8 cellular contexts compared by ENCODE assay signal in genomic region chr7:106064836-106065559, GRCh38. TPM values are rescaled to one million over a fixed set of nuclear protein-coding genes. Genes with fewer than 3 reads are reported as not detected.
DNase-seq lines count a peak whose midpoint lies in the region; ATAC-seq and TF ChIP-seq lines count a peak whose summit lies in the region.

No MANE protein-coding gene starts in this region.

- H3K4me3 Mint-ChIP-seq in T-helper 2 cell treated with Interferon-gamma antibody and Interleukin-4, amounts not matched to agents 5 μg/mL and 100 μg/mL, for 36 hours = no peak overlapping the region

- H3K9me3 ChIP-seq in adrenal gland (replicated peaks in 1 of 3) = no peaks in the 10 kb centered on the region
- no peaks in the 10 kb centered on the region for H3K9me3 ChIP-seq in left ventricle myocardium inferior (replicated peaks)

- peaks cover 37% of the 10 kb centered on the region for H3K4me1 Mint-ChIP-seq in T-helper 2 cell treated with Interferon-gamma antibody and Interleukin-4, amounts not matched to agents 5 μg/mL and 100 μg/mL, for 36 hours (ENCODE audit: low read depth)

- no peak overlapping the region for H3K27ac Mint-ChIP-seq in T-helper 2 cell treated with Interferon-gamma antibody and Interleukin-4, amounts not matched to agents 5 μg/mL and 100 μg/mL, for 36 hours

- no peaks in the 10 kb centered on the region for H3K36me3 ChIP-seq in adrenal gland (replicated peaks in 1 of 2)
- H3K36me3 ChIP-seq in left ventricle myocardium inferior = no peaks in the 10 kb centered on the region

- H3K4me3 ChIP-seq in adrenal gland = peak overlapping the region in 2 of 4 donors; percentile 9 to 43
- peak overlapping the region; percentile 56 for H3K4me3 ChIP-seq in left ventricle myocardium inferior
- peak overlapping the region; percentile 32 for H3K4me3 ChIP-seq in retinal pigment epithelial cell (ENCODE audit: low read length)

- intact Hi-C loops in adrenal gland (cut with DNase I) (loop anchor here in 1 of 2 donors (5.0 kb wide), 1 partner anchor 47 kb away; the partner anchor contains the start of gene SYPL1), left ventricle myocardium inferior (cut with micrococcal nuclease) (no loop called here)

- no peaks in the 10 kb centered on the region for H3K36me3 Mint-ChIP-seq in T-helper 2 cell treated with Interferon-gamma antibody and Interleukin-4, amounts not matched to agents 5 μg/mL and 100 μg/mL, for 36 hours (ENCODE audit: low read depth)

- H3K4me1 ChIP-seq in adrenal gland (replicated peaks in 1 of 2) (peaks cover 20 to 22% of the 10 kb centered on the region in 2 donors), left ventricle myocardium inferior (peaks cover 52% of the 10 kb centered on the region)

- peak in 1 of 2 donors; percentile 72 for TF ChIP-seq POLR2A in adrenal gland (IDR thresholded peaks at IDR 0.05)

- H3K27me3 Mint-ChIP-seq in T-helper 2 cell treated with Interferon-gamma antibody and Interleukin-4, amounts not matched to agents 5 μg/mL and 100 μg/mL, for 36 hours (ENCODE audit: low read depth) = no peaks in the 10 kb centered on the region

- DNase-seq in AG08396 (ENCODE audit: low spot score) (peak; percentile 91), LHCN-M2 (ENCODE audit: low read depth) (peak; percentile 99), adrenal gland (peak; percentile 91 to 98 (median 97)), left ventricle myocardium inferior (peak; percentile 83), retinal pigment epithelial cell (ENCODE audit: low read depth) (peak; percentile 93), NK-92 (lab: John Stamatoyannopoulos, UW; ENCODE audit: unreplicated experiment) (no peak)
- no peak for DNase-seq in T-helper 2 cell treated with Interferon-gamma antibody and Interleukin-4, amounts not matched to agents 5 μg/mL and 100 μg/mL, for 36 hours (ENCODE audit: low spot score)

- no peaks in the 10 kb centered on the region for H3K9me3 Mint-ChIP-seq in T-helper 2 cell treated with Interferon-gamma antibody and Interleukin-4, amounts not matched to agents 5 μg/mL and 100 μg/mL, for 36 hours

- H3K27ac ChIP-seq in adrenal gland = peak overlapping the region; percentile 82 to 93 (median 89)
- peak overlapping the region; percentile 92 for H3K27ac ChIP-seq in left ventricle myocardium inferior (replicated peaks)

- no peak for ATAC-seq in HG02798 (IDR thresholded peaks at IDR 0.05; ENCODE audit: poor library complexity, unreplicated experiment)

- TF ChIP-seq CTCF in adrenal gland (IDR thresholded peaks at IDR 0.05) (peak in 1 of 6 experiments; percentile 34), left ventricle myocardium inferior (IDR thresholded peaks at IDR 0.05; ENCODE audit: borderline replicate concordance) (no peak), retinal pigment epithelial cell (conservative IDR thresholded peaks at IDR 0.05; ENCODE audit: low read depth, low read length) (peak; percentile 6)

- WGBS in adrenal gland, 4 donors = 13 to 29% (median 18%) methylated on average over 5 to 12 of the region's 12 CpGs

- no peaks in the 10 kb centered on the region for H3K27me3 ChIP-seq in adrenal gland
- no peaks in the 10 kb centered on the region for H3K27me3 ChIP-seq in left ventricle myocardium inferior (ENCODE audit: low read depth)

RNA-seq across cellular contexts. Expression of gene SYPL1, which starts 47.1 kb away (rescaled TPM):
- total RNA-seq in LHCN-M2 (2014; rRNA removed) (79.5 and 88.1 TPM in 2 replicates), adrenal gland (100 to 1,000 TPM in 3 of 8 donors, 10 to 100 TPM in 5; 58.3 to 107 (median 94.3) TPM), left ventricle myocardium inferior (83.6 TPM)
- polyA plus RNA-seq in LHCN-M2 (2012) = 74.4 TPM
- polyA plus RNA-seq in adrenal gland = 10 to 100 TPM; 25.0 to 90.3 (median 31.6) TPM

Comparison
In these comparisons a context has a peak if more than half of its experiments do, and no peak if none do; other contexts are left out.
1. DNase-seq: peak in AG08396 (single experiment), LHCN-M2 (single experiment), adrenal gland (7 of 7), left ventricle myocardium inferior (single experiment) and retinal pigment epithelial cell (single experiment); none in T-helper 2 cell treated with Interferon-gamma antibody and Interleukin-4, amounts not matched to agents 5 μg/mL and 100 μg/mL, for 36 hours (single experiment) and NK-92 (single experiment).